In the genomic region with DNA sequence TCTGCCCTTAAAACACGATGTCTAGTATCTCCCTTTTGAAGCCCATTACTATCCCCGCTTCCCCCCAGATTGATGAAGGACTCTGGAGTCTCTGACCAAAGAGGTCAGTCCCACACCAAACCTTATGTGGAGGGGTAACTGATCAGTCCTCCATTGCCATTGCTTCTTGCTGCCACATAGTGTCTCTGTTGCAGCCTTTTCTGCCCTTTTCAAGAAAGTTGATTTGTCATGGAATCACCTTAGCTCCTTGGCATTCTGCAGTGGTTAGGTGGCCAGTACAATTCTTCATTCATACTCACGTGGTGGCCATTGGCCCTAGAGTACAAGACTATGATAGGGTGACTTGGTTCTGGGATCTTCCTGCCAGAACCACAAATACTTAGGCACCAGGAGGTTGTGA, we compare ENCODE assay signal across 16 cellular contexts. TPM values are rescaled to one million over a fixed set of nuclear protein-coding genes. Genes with fewer than 3 reads are reported as not detected.
DNase-seq lines count a peak whose midpoint lies in the region; ATAC-seq, FAIRE-seq and TF ChIP-seq lines count a peak whose summit lies in the region.
"Had no signal": no experiment of that assay in that cellular context is flagged by ENCODE, and none has a peak within 500 bp of the region (broad histone marks: within the 10 kb centered on the region; RNA-seq: fewer than 3 reads in every experiment).

No MANE protein-coding gene starts in this region.

- TF ChIP-seq CTCF in AG04450 (IDR thresholded peaks at IDR 0.05; ENCODE audit: low read depth, low read length) (peak; percentile 35; the same call in 1 of the 2 replicates), RWPE2 (IDR thresholded peaks at IDR 0.05; ENCODE audit: poor library complexity, severe bottlenecking) (peak; percentile 25), fibroblast of pulmonary artery (IDR thresholded peaks at IDR 0.05; ENCODE audit: low read length, missing control alignments) (peak; percentile 24)

- H3K36me3 ChIP-seq in RWPE2 (ENCODE audit: low read depth) = no peaks in the 10 kb centered on the region
- no peaks in the 10 kb centered on the region for H3K36me3 ChIP-seq in small intestine (ENCODE audit: control insufficient read depth in 2 of 2, insufficient read depth in 2 of 2, low read length in 2 of 2)
- no peaks in the 10 kb centered on the region for H3K36me3 ChIP-seq in HAP-1 (replicated peaks)
- H3K36me3 ChIP-seq: gastroesophageal sphincter, upper lobe of right lung had no signal

- in situ Hi-C loops in HAP-1 (cut with MboI; ENCODE audit: low sequenced_read_pairs) = no loop called here

- H3K4me1 ChIP-seq in RWPE2 (ENCODE audit: insufficient read depth, poor library complexity, severe bottlenecking) (peaks cover 7% of the 10 kb centered on the region), small intestine (ENCODE audit: control insufficient read depth in 2 of 2, insufficient read depth in 1 of 2, low read depth in 1 of 2, low read length in 1 of 2) (no peaks in the 10 kb centered on the region), HAP-1 (no peaks in the 10 kb centered on the region)
- H3K4me1 ChIP-seq: gastroesophageal sphincter, upper lobe of right lung had no signal

- H3K27me3 ChIP-seq in AG04450 (ENCODE audit: control insufficient read depth, insufficient read depth, low read length) = no peaks in the 10 kb centered on the region
- H3K27me3 ChIP-seq in RWPE2 (ENCODE audit: insufficient read depth, poor library complexity, severe bottlenecking) = no peaks in the 10 kb centered on the region
- no peaks in the 10 kb centered on the region for H3K27me3 ChIP-seq in small intestine (ENCODE audit: control insufficient read depth in 2 of 2, insufficient read depth in 2 of 2, low read length in 2 of 2)
- H3K27me3 ChIP-seq in HAP-1 (ENCODE audit: low read depth) = no peaks in the 10 kb centered on the region
- H3K27me3 ChIP-seq: gastroesophageal sphincter, upper lobe of right lung had no signal

- 62 to 72% (median 64%) methylated on average over 3 of the region's 3 CpGs for WGBS in small intestine, 3 donors

- H3K9me3 ChIP-seq in AG04450 (ENCODE audit: control insufficient read depth, insufficient read depth, low read length) (no peaks in the 10 kb centered on the region), RWPE2 (ENCODE audit: severe bottlenecking) (no peaks in the 10 kb centered on the region), small intestine (ENCODE audit: control insufficient read depth, low read depth) (no peaks in the 10 kb centered on the region), HAP-1 (no peaks in the 10 kb centered on the region)
- H3K9me3 ChIP-seq: gastroesophageal sphincter, upper lobe of right lung had no signal

- H3K4me3 ChIP-seq in AG04450 (ENCODE audit: low read depth, low read length) (no peak overlapping the region), RWPE2 (ENCODE audit: severe bottlenecking) (no peak overlapping the region), fibroblast of pulmonary artery (replicated peaks; ENCODE audit: low read depth, low read length) (no peak overlapping the region), small intestine (ENCODE audit: low read depth in 1 of 2, low read length in 2 of 2) (no peak overlapping the region), HAP-1 (no peak overlapping the region)
- H3K4me3 ChIP-seq: gastroesophageal sphincter, upper lobe of right lung had no signal

- DNase-seq in AG04450 (ENCODE audit: low read depth, low spot score) (no peak), RWPE2 (ENCODE audit: low spot score) (no peak), fibroblast of pulmonary artery (ENCODE audit: low read depth) (peak; percentile 26), T-helper 2 cell (no peak), small intestine (no peak), retina (no peak), HAP-1 (ENCODE audit: low spot score in 2 of 2) (no peak)
- DNase-seq: ACHN; activated CD4-positive, alpha-beta T cell treated with anti-CD3 and anti-CD28 coated beads, Interleukin-2, amount 50 U/mL, for 48 hours; activated naive CD4-positive, alpha-beta T cell; DMS79; NCI-H1417; NCI-H524 treated with DMSO at 0.1 percent for 48 hours; upper lobe of right lung had no signal

- ATAC-seq in GM18868 (IDR thresholded peaks at IDR 0.05; ENCODE audit: unreplicated experiment) (peak; percentile 51), RWPE2 (ENCODE audit: low read depth) (0 out of 3 replicates have a peak, but pooled peaks have one; percentile 29)
- ATAC-seq: gastroesophageal sphincter, upper lobe of right lung had no signal

- POLR2A ChIA-PET in AG04450 (lab: Yijun Ruan, JAX) = no interaction called here

- CTCF ChIA-PET in AG04450 (lab: Charles Lee) = interaction anchor here (2.1 kb wide), 1 partner anchor 11 kb away, joined by 8 read pairs; no protein-coding TSS in a partner anchor

- H3K27ac ChIP-seq in AG04450 (ENCODE audit: low read depth, low read length) = no peak overlapping the region
- H3K27ac ChIP-seq in RWPE2 (ENCODE audit: poor library complexity, severe bottlenecking) = no peak overlapping the region
- no peak overlapping the region for H3K27ac ChIP-seq in small intestine (ENCODE audit: low read depth in 1 of 2, low read length in 1 of 2)
- H3K27ac ChIP-seq: gastroesophageal sphincter, upper lobe of right lung had no signal

- no peak for FAIRE-seq in small intestine (lab: Jason Lieb, UNC)

RNA-seq across cellular contexts. Expression of gene HTR2A, which starts 8.4 kb away (rescaled TPM):
- polyA plus RNA-seq in AG04450 (2011; rRNA removed) (0.02 and 0.06 TPM in 2 replicates), small intestine (under 1 TPM in 1 of 3 donors, not detected in 2; 0.33 TPM)
- 0.41 TPM in 1 of 2 replicates, not detected in the other for polyA minus RNA-seq in AG04450 (2011; rRNA and poly(A)+ RNA removed)
